In the genomic region with DNA sequence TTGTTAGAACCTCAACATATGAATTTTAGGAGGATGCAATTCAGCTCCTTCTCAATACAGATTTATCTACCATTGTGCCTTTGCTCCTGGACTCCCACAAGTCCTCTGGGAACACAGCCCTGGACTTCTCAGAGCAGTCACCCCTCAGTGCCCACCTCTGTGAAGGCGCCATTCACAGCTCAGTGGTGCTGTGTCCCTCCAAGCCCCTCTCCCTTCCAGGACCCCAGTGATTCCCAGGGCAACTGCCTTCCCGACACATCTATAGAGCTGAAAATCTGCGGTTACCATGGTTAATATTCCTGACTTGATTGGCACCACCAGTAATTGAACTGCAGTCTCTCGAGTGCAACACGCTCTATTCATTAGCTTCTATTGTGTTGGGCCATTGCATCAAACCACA, we compare ENCODE assay signal across 14 cellular contexts.
DNase-seq lines count a peak whose midpoint lies in the region; ATAC-seq and TF ChIP-seq lines count a peak whose summit lies in the region.
"Had no signal": no experiment of that assay in that cellular context is flagged by ENCODE, and none has a peak within 500 bp of the region (broad histone marks: within the 10 kb centered on the region; RNA-seq: fewer than 3 reads in every experiment).

No MANE protein-coding gene starts in this region.

- no peak overlapping the region for H3K14ac ChIP-seq in neuronal stem cell (ENCODE audit: low read length)

- H3K27me3 Mint-ChIP-seq in activated T-cell treated with anti-CD3 and anti-CD28 coated beads, Interleukin-2, amount 50 U/mL, for 72 hours (ENCODE audit: low read depth): no peaks in the 10 kb centered on the region
- H3K27me3 Mint-ChIP-seq in endodermal cell (ENCODE audit: insufficient read depth): no peaks in the 10 kb centered on the region
- no peaks in the 10 kb centered on the region for H3K27me3 Mint-ChIP-seq in activated naive CD4-positive, alpha-beta T cell treated with anti-CD3 and anti-CD28 coated beads for 36 hours (ENCODE audit: low read depth)
- H3K27me3 Mint-ChIP-seq: CD4-positive, alpha-beta T cell had no signal

- H3K9me3 ChIP-seq in endodermal cell (ENCODE audit: control insufficient read depth, low read length) (peaks cover 4% of the 10 kb centered on the region), neuronal stem cell (replicated peaks in 1 of 2; ENCODE audit: control insufficient read depth in 2 of 2, insufficient read depth in 1 of 2, low read depth in 1 of 2, low read length in 2 of 2) (peaks cover 0 to 11% of the 10 kb centered on the region in 2 donors)
- H3K9me3 ChIP-seq: HAP-1 had no signal

- intact Hi-C loops in activated naive CD4-positive, alpha-beta T cell treated with anti-CD3 and anti-CD28 coated beads for 36 hours (cut with micrococcal nuclease): no loop called here
- intact Hi-C loops in sciatic nerve (cut with DNase I): no loop called here

- peaks cover 20 to 21% of the 10 kb centered on the region in 2 donors for H3K9me3 Mint-ChIP-seq in activated T-cell treated with anti-CD3 and anti-CD28 coated beads, Interleukin-2, amount 50 U/mL, for 72 hours
- H3K9me3 Mint-ChIP-seq in endodermal cell: peaks cover 3% of the 10 kb centered on the region
- peaks cover 21% of the 10 kb centered on the region for H3K9me3 Mint-ChIP-seq in activated naive CD4-positive, alpha-beta T cell treated with anti-CD3 and anti-CD28 coated beads for 36 hours
- H3K9me3 Mint-ChIP-seq: CD4-positive, alpha-beta T cell had no signal

- peak overlapping the region; percentile 10 for H3K27ac Mint-ChIP-seq in activated T-cell treated with anti-CD3 and anti-CD28 coated beads, Interleukin-2, amount 50 U/mL, for 72 hours
- no peak overlapping the region for H3K27ac Mint-ChIP-seq in endodermal cell
- no peak overlapping the region for H3K27ac Mint-ChIP-seq in activated naive CD4-positive, alpha-beta T cell treated with anti-CD3 and anti-CD28 coated beads for 36 hours
- H3K27ac Mint-ChIP-seq: CD4-positive, alpha-beta T cell had no signal

- no peak overlapping the region for H4K8ac ChIP-seq in neuronal stem cell (ENCODE audit: low read depth, low read length)

- H3K4me3 ChIP-seq in endodermal cell (ENCODE audit: low read length) (no peak overlapping the region), neuronal stem cell (ENCODE audit: low read length in 2 of 2) (no peak overlapping the region)
- H3K4me3 ChIP-seq: HAP-1 had no signal

- no peak overlapping the region for H2BK15ac ChIP-seq in neuronal stem cell (ENCODE audit: low read length)

- H3K18ac ChIP-seq in neuronal stem cell (ENCODE audit: low read length): no peak overlapping the region

- H3K23ac ChIP-seq in neuronal stem cell (ENCODE audit: low read depth, low read length, poor library complexity): no peak overlapping the region

- peak overlapping the region; percentile 90 for H3K27ac ChIP-seq in endodermal cell (ENCODE audit: low read depth, low read length)
- H3K27ac ChIP-seq in neuronal stem cell (replicated peaks; ENCODE audit: low read length): no peak overlapping the region

- H2AFZ ChIP-seq in neuronal stem cell (ENCODE audit: low read length): peak overlapping the region; percentile 36

- H2BK120ac ChIP-seq in neuronal stem cell (ENCODE audit: low read depth, low read length): no peak overlapping the region

- H2BK12ac ChIP-seq in neuronal stem cell (ENCODE audit: low read length): no peak overlapping the region

- H3K4ac ChIP-seq in neuronal stem cell (ENCODE audit: low read length): no peak overlapping the region

- peaks cover 29 to 37% of the 10 kb centered on the region in 2 donors for H3K36me3 Mint-ChIP-seq in activated T-cell treated with anti-CD3 and anti-CD28 coated beads, Interleukin-2, amount 50 U/mL, for 72 hours (ENCODE audit: insufficient read depth in 2 of 2)
- H3K36me3 Mint-ChIP-seq in endodermal cell (ENCODE audit: low read depth): no peaks in the 10 kb centered on the region
- H3K36me3 Mint-ChIP-seq in activated naive CD4-positive, alpha-beta T cell treated with anti-CD3 and anti-CD28 coated beads for 36 hours (ENCODE audit: low read depth): peaks cover 4% of the 10 kb centered on the region

- CTCF ChIA-PET in activated naive CD4-positive, alpha-beta T cell treated with anti-CD3 and anti-CD28 coated beads for 36 hours (lab: Charles Lee): no interaction called here

- no peak for ATAC-seq in activated T-cell treated with anti-CD3 and anti-CD28 coated beads, Interleukin-2, amount 50 U/mL, for 72 hours (replicated peaks in 1 of 2)
- ATAC-seq in sciatic nerve: no peak

- H4K91ac ChIP-seq in neuronal stem cell (ENCODE audit: low read depth, low read length, poor library complexity): no peak overlapping the region

- H3K79me1 ChIP-seq in neuronal stem cell (ENCODE audit: low read depth, low read length): no peaks in the 10 kb centered on the region

- H3K9ac ChIP-seq in endodermal cell (ENCODE audit: extremely low read depth, low read length, poor library complexity, severe bottlenecking): no peak overlapping the region
- no peak overlapping the region for H3K9ac ChIP-seq in neuronal stem cell (ENCODE audit: low read depth, low read length, poor library complexity)

- no peak overlapping the region for H2BK5ac ChIP-seq in neuronal stem cell (ENCODE audit: low read length)

- peaks cover 29% of the 10 kb centered on the region for H3K4me1 Mint-ChIP-seq in activated T-cell treated with anti-CD3 and anti-CD28 coated beads, Interleukin-2, amount 50 U/mL, for 72 hours (ENCODE audit: low read depth)
- H3K4me1 Mint-ChIP-seq in endodermal cell: peaks cover 16% of the 10 kb centered on the region
- peaks cover 16% of the 10 kb centered on the region for H3K4me1 Mint-ChIP-seq in activated naive CD4-positive, alpha-beta T cell treated with anti-CD3 and anti-CD28 coated beads for 36 hours (ENCODE audit: low read depth)

- H3K4me3 Mint-ChIP-seq in activated T-cell treated with anti-CD3 and anti-CD28 coated beads, Interleukin-2, amount 50 U/mL, for 72 hours: no peak overlapping the region
- H3K4me3 Mint-ChIP-seq in endodermal cell: no peak overlapping the region
- H3K4me3 Mint-ChIP-seq in activated naive CD4-positive, alpha-beta T cell treated with anti-CD3 and anti-CD28 coated beads for 36 hours: no peak overlapping the region
- H3K4me3 Mint-ChIP-seq: CD4-positive, alpha-beta T cell had no signal

- H3K27me3 ChIP-seq in endodermal cell (ENCODE audit: control insufficient read depth, insufficient read depth, low read length, poor library complexity, severe bottlenecking): no peaks in the 10 kb centered on the region
- H3K27me3 ChIP-seq in neuronal stem cell (ENCODE audit: control insufficient read depth in 3 of 3, insufficient read depth in 3 of 3, low read depth in 1 of 3, low read length in 3 of 3): no peaks in the 10 kb centered on the region

- H2AK5ac ChIP-seq in neuronal stem cell (ENCODE audit: low read depth, low read length): no peak overlapping the region

- TF ChIP-seq CTCF in endodermal cell (conservative IDR thresholded peaks at IDR 0.05): no peak

- H3K4me1 ChIP-seq in endodermal cell (ENCODE audit: control insufficient read depth, insufficient read depth, low read length) (no peaks in the 10 kb centered on the region), neuronal stem cell (ENCODE audit: control insufficient read depth in 2 of 2, insufficient read depth in 1 of 2, low read depth in 1 of 2, low read length in 2 of 2) (peaks cover 14 to 26% of the 10 kb centered on the region in 2 donors)
- H3K4me1 ChIP-seq: HAP-1 had no signal

- no peak for DNase-seq in activated T-cell treated with anti-CD3 and anti-CD28 coated beads, Interleukin-2, amount 50 U/mL, for 72 hours
- DNase-seq in activated T-cell treated with anti-CD3 and anti-CD28 coated beads, Interleukin-2, amount 50 U/mL, for 1 hour: no peak
- DNase-seq in endodermal cell (no peak), neuronal stem cell (ENCODE audit: low spot score) (no peak), sciatic nerve (ENCODE audit: low spot score) (no peak), NCI-H345 treated with DMSO at 0.1 percent for 48 hours (lab: John Stamatoyannopoulos, UW; ENCODE audit: unreplicated experiment) (no peak)
- no peak for DNase-seq in activated naive CD4-positive, alpha-beta T cell treated with anti-CD3 and anti-CD28 coated beads for 36 hours
- DNase-seq: ACHN; C1 segment of cervical spinal cord; Calu3; CD4-positive, alpha-beta T cell; DMS79; GOT3 had no signal

- no peak overlapping the region for H3K4me2 ChIP-seq in neuronal stem cell (ENCODE audit: insufficient read depth, low read length, poor library complexity, severe bottlenecking)

- H3K36me3 ChIP-seq in endodermal cell (ENCODE audit: control insufficient read depth, insufficient read depth, low read length) (no peaks in the 10 kb centered on the region), neuronal stem cell (replicated peaks in 1 of 2; ENCODE audit: control insufficient read depth in 2 of 2, insufficient read depth in 2 of 2, low read length in 2 of 2) (no peaks in the 10 kb centered on the region)
- H3K36me3 ChIP-seq: HAP-1 had no signal

- 78 to 96% methylated on average over 5 of the region's 5 CpGs for WGBS in endodermal cell (ENCODE audit: insufficient coverage in 1 of 2, insufficient read length in 1 of 2), 2 experiments
- WGBS in neuronal stem cell (ENCODE audit: extremely low coverage in 2 of 2, insufficient read length in 2 of 2, insufficient replicate concordance in 1 of 2), 2 donors: no CpG with 5 or more reads among the region's 5 CpGs
